Comparison of ENCODE assay signal across 15 cellular contexts in the genomic region with DNA sequence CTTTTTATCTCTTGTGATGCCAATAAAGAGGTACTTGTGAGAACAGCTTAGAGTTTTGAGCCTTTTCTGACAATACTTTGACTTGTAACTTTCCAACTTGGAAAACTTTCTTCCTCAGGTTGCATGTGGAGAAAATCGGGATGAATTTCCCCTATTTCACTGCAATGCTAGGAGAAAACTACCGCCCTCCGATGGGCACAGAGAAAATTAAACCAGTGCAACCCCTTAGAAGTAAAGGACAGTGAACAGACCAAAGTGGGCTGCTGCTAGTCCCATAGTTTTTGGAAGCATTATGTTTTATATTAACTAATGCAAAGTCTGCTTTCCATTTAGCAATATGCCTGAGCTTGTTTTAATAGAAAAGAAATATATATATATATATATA.
DNase-seq lines count a peak whose midpoint lies in the region; ATAC-seq and TF ChIP-seq lines count a peak whose summit lies in the region.
"Had no signal": no experiment of that assay in that cellular context is flagged by ENCODE, and none has a peak within 500 bp of the region (broad histone marks: within the 10 kb centered on the region; RNA-seq: fewer than 3 reads in every experiment).

No MANE protein-coding gene starts in this region.

- no peak overlapping the region for H3K27ac ChIP-seq in mammary epithelial cell (ENCODE audit: insufficient read depth, low read depth, low read length)

- H3K4me3 Mint-ChIP-seq in Calu3 (ENCODE audit: low read depth, unreplicated experiment), result no peak overlapping the region
- peak overlapping the region in 2 of 3 experiments; percentile 13 to 19 for H3K4me3 Mint-ChIP-seq in nephron
- no peak overlapping the region for H3K4me3 Mint-ChIP-seq in activated CD4-positive, alpha-beta T cell treated with anti-CD3 and anti-CD28 coated beads for 36 hours
- H3K4me3 Mint-ChIP-seq: effector memory CD8-positive, alpha-beta T cell; stimulated activated naive CD8-positive, alpha-beta T cell treated with anti-CD3 and anti-CD28 coated beads, Interleukin-15, amount 100 ng/mL, for 72 hours had no signal

- no peak for ATAC-seq in activated CD4-positive, alpha-beta T cell treated with anti-CD3 and anti-CD28 coated beads for 36 hours
- ATAC-seq: effector memory CD8-positive, alpha-beta T cell; GM12878; stimulated activated naive CD8-positive, alpha-beta T cell treated with anti-CD3 and anti-CD28 coated beads, Interleukin-15, amount 100 ng/mL, for 72 hours had no signal

- TF ChIP-seq POLR2A in lower leg skin (IDR thresholded peaks at IDR 0.05), result no peak

- TF ChIP-seq CTCF in Calu3 (IDR thresholded peaks at IDR 0.05; ENCODE audit: unreplicated experiment) (no peak), LNCaP clone FGC (IDR thresholded peaks at IDR 0.05; ENCODE audit: control insufficient read depth, extremely low read depth, insufficient read depth) (peak; percentile 18; the same call in 1 of the 2 replicates), mammary epithelial cell (conservative IDR thresholded peaks at IDR 0.05 in 1 of 2, IDR thresholded peaks at IDR 0.05 in 1 of 2; ENCODE audit: extremely low read depth in 1 of 2, insufficient read depth in 1 of 2, low read depth in 1 of 2, low read length in 2 of 2) (peak in 1 of 2 donors; percentile 43), nephron (IDR thresholded peaks at IDR 0.05; ENCODE audit: unreplicated experiment in 3 of 3) (peak; percentile 34 to 43 (median 34)), lower leg skin (IDR thresholded peaks at IDR 0.05) (no peak)

- no peak overlapping the region for H3K27ac Mint-ChIP-seq in Calu3 (ENCODE audit: unreplicated experiment)
- H3K27ac Mint-ChIP-seq in nephron, result peak overlapping the region; percentile 77 to 91 (median 83)
- H3K27ac Mint-ChIP-seq in activated CD4-positive, alpha-beta T cell treated with anti-CD3 and anti-CD28 coated beads for 36 hours, result no peak overlapping the region
- H3K27ac Mint-ChIP-seq: effector memory CD8-positive, alpha-beta T cell; stimulated activated naive CD8-positive, alpha-beta T cell treated with anti-CD3 and anti-CD28 coated beads, Interleukin-15, amount 100 ng/mL, for 72 hours had no signal

- no peaks in the 10 kb centered on the region for H4K20me1 ChIP-seq in mammary epithelial cell (ENCODE audit: insufficient read depth, low read length)

- DNase-seq in Calu3 (peak; percentile 5), LNCaP clone FGC (ENCODE audit: low read depth) (no peak), mammary epithelial cell (no peak), GDM1 (lab: John Stamatoyannopoulos, UW) (no peak), AML-193 (lab: John Stamatoyannopoulos, UW) (no peak), lower leg skin (ENCODE audit: low spot score in 2 of 2) (no peak)
- DNase-seq in activated CD4-positive, alpha-beta T cell treated with anti-CD3 and anti-CD28 coated beads for 36 hours, result no peak
- DNase-seq: activated CD4-positive, CD25-positive, alpha-beta regulatory T cell; activated T-cell treated with anti-CD3 and anti-CD28 coated beads for 4 hours; effector memory CD8-positive, alpha-beta T cell; Kasumi-1; NCI-H2171 treated with DMSO at 0.1 percent for 48 hours; stimulated activated naive CD8-positive, alpha-beta T cell treated with anti-CD3 and anti-CD28 coated beads, Interleukin-15, amount 100 ng/mL, for 72 hours had no signal

- H3K36me3 Mint-ChIP-seq in Calu3 (ENCODE audit: insufficient read depth, unreplicated experiment), result no peaks in the 10 kb centered on the region
- no peaks in the 10 kb centered on the region for H3K36me3 Mint-ChIP-seq in nephron (ENCODE audit: low read depth)
- H3K36me3 Mint-ChIP-seq in activated CD4-positive, alpha-beta T cell treated with anti-CD3 and anti-CD28 coated beads for 36 hours (ENCODE audit: low read depth), result no peaks in the 10 kb centered on the region

- BruUV-seq in Calu3 (replicated peaks; lab: Mats Ljungman, UMichigan) (no TSS peak), mammary epithelial cell (replicated peaks; lab: Mats Ljungman, UMichigan) (no TSS peak)

- H3K9ac ChIP-seq in mammary epithelial cell (ENCODE audit: insufficient read depth, low read length), result no peak overlapping the region

- no peaks in the 10 kb centered on the region for H3K9me3 ChIP-seq in mammary epithelial cell (replicated peaks; ENCODE audit: insufficient read depth, low read length)

- H3K9me3 Mint-ChIP-seq in Calu3 (ENCODE audit: low read depth, unreplicated experiment), result no peaks in the 10 kb centered on the region
- no peaks in the 10 kb centered on the region for H3K9me3 Mint-ChIP-seq in nephron
- H3K9me3 Mint-ChIP-seq in activated CD4-positive, alpha-beta T cell treated with anti-CD3 and anti-CD28 coated beads for 36 hours (ENCODE audit: low read depth), result no peaks in the 10 kb centered on the region
- H3K9me3 Mint-ChIP-seq: effector memory CD8-positive, alpha-beta T cell; stimulated activated naive CD8-positive, alpha-beta T cell treated with anti-CD3 and anti-CD28 coated beads, Interleukin-15, amount 100 ng/mL, for 72 hours had no signal

- H3K79me2 ChIP-seq in mammary epithelial cell (ENCODE audit: insufficient read depth, low read length), result no peaks in the 10 kb centered on the region

- no peaks in the 10 kb centered on the region for H3K4me1 ChIP-seq in mammary epithelial cell (ENCODE audit: insufficient read depth, low read length)

- POLR2A ChIA-PET in activated CD4-positive, alpha-beta T cell treated with anti-CD3 and anti-CD28 coated beads for 36 hours (lab: Charles Lee), result no interaction called here

- no peaks in the 10 kb centered on the region for H3K27me3 ChIP-seq in mammary epithelial cell (ENCODE audit: insufficient read depth, low read length)

- dilution Hi-C loops in mammary epithelial cell (cut with HindIII; ENCODE audit: low sequenced_read_pairs), result no loop called here

- in situ Hi-C loops in mammary epithelial cell (cut with MboI; ENCODE audit: low sequenced_read_pairs in 2 of 2), result no loop called here

- CTCF ChIA-PET in Calu3 (lab: Charles Lee) (interaction anchor here (0.6 kb wide), 1 partner anchor 1101 kb away, joined by 3 read pairs; no protein-coding TSS in a partner anchor), mammary epithelial cell (lab: Charles Lee; ENCODE audit: low non-redundant PET) (no interaction called here)
- CTCF ChIA-PET in activated CD4-positive, alpha-beta T cell treated with anti-CD3 and anti-CD28 coated beads for 36 hours (lab: Charles Lee), result no interaction called here

- H3K36me3 ChIP-seq in mammary epithelial cell (ENCODE audit: insufficient read depth, low read length), result no peaks in the 10 kb centered on the region

- peaks cover 1% of the 10 kb centered on the region for H3K4me1 Mint-ChIP-seq in Calu3 (ENCODE audit: low read depth, unreplicated experiment)
- H3K4me1 Mint-ChIP-seq in nephron, result peaks cover 31% of the 10 kb centered on the region
- H3K4me1 Mint-ChIP-seq in activated CD4-positive, alpha-beta T cell treated with anti-CD3 and anti-CD28 coated beads for 36 hours, result no peaks in the 10 kb centered on the region
- H3K4me1 Mint-ChIP-seq: stimulated activated naive CD8-positive, alpha-beta T cell treated with anti-CD3 and anti-CD28 coated beads, Interleukin-15, amount 100 ng/mL, for 72 hours had no signal

- peak overlapping the region; percentile 5 for H3K4me2 ChIP-seq in mammary epithelial cell (ENCODE audit: insufficient read depth, low read depth, low read length)

- H3K4me3 ChIP-seq in LNCaP clone FGC (ENCODE audit: low read depth, low read length) (no peak overlapping the region), mammary epithelial cell (replicated peaks in 1 of 3; ENCODE audit: insufficient read depth in 1 of 3, low read depth in 2 of 3, low read length in 3 of 3) (peak overlapping the region in 1 of 3 experiments; percentile 7), lower leg skin (ENCODE audit: low read depth, poor library complexity, severe bottlenecking) (no peak overlapping the region)
- H3K4me3 ChIP-seq: GM12878 had no signal

- WGBS in mammary epithelial cell (ENCODE audit: low coverage, missing lambda C conversion rate), result 0% methylated on average over 3 of the region's 3 CpGs
- 6 to 9% methylated on average over 3 of the region's 3 CpGs for WGBS in lower leg skin, 2 donors

- intact Hi-C loops in Calu3 (cut with micrococcal nuclease; ENCODE audit: unreplicated experiment), result no loop called here
- intact Hi-C loops in mammary epithelial cell (cut with micrococcal nuclease), result loop anchor here (10.0 kb wide), 1 partner anchor 89 kb away; no protein-coding TSS in a partner anchor
- intact Hi-C loops in activated CD4-positive, alpha-beta T cell treated with anti-CD3 and anti-CD28 coated beads for 36 hours (cut with DNase I, micrococcal nuclease), result no loop called here
- intact Hi-C loops in lower leg skin (cut with DNase I; ENCODE audit: low total_unique reads), result no loop called here

- H2AFZ ChIP-seq in mammary epithelial cell (ENCODE audit: low read depth, low read length), result peak overlapping the region; percentile 73

- no peaks in the 10 kb centered on the region for H3K27me3 Mint-ChIP-seq in Calu3 (ENCODE audit: unreplicated experiment)
- H3K27me3 Mint-ChIP-seq in nephron (ENCODE audit: low read depth), result no peaks in the 10 kb centered on the region
- peaks cover 6% of the 10 kb centered on the region for H3K27me3 Mint-ChIP-seq in activated CD4-positive, alpha-beta T cell treated with anti-CD3 and anti-CD28 coated beads for 36 hours
- H3K27me3 Mint-ChIP-seq: stimulated activated naive CD8-positive, alpha-beta T cell treated with anti-CD3 and anti-CD28 coated beads, Interleukin-15, amount 100 ng/mL, for 72 hours had no signal

Comparison
In these comparisons a context has a peak if more than half of its experiments do, and no peak if none do; other contexts are left out.
1. H3K27ac Mint-ChIP-seq: peak in nephron (3 of 3); none in Calu3 (single experiment) and activated CD4-positive, alpha-beta T cell treated with anti-CD3 and anti-CD28 coated beads for 36 hours (single experiment).
2. H3K4me3 Mint-ChIP-seq: peak in nephron (2 of 3); none in Calu3 (single experiment) and activated CD4-positive, alpha-beta T cell treated with anti-CD3 and anti-CD28 coated beads for 36 hours (single experiment).
3. CTCF ChIP-seq: peak in LNCaP clone FGC (single experiment) and nephron (3 of 3); none in Calu3 (single experiment) and lower leg skin (0 of 3).